ENCODE assay signal across 8 cellular contexts in genomic region chr12:26489908-26490307, GRCh38.
"Had no signal": no experiment of that assay in that cellular context is flagged by ENCODE, and none has a peak within 500 bp of the region (broad histone marks: within the 10 kb centered on the region; RNA-seq: fewer than 3 reads in every experiment).

No MANE protein-coding gene starts in this region.

- FAIRE-seq: H1, H54 had no signal

- DNase-seq: H9, HCEC 1CT, KBM-7 had no signal

- H3K4me3 ChIP-seq: GM23338 had no signal

- H3K27ac ChIP-seq: HL-60, KMS-11 had no signal

- H3K9ac ChIP-seq: KMS-11 had no signal

- ATAC-seq: GM23338 had no signal

- H3K4me2 ChIP-seq: GM23338, KMS-11 had no signal

- H2AFZ ChIP-seq: GM23338 had no signal
